Comparison of ENCODE assay signal across 20 cellular contexts in genomic region chr12:1919763-1920162, GRCh38. TPM values are rescaled to one million over a fixed set of nuclear protein-coding genes. Genes with fewer than 3 reads are reported as not detected.
"Had no signal": no experiment of that assay in that cellular context is flagged by ENCODE, and none has a peak within 500 bp of the region (broad histone marks: within the 10 kb centered on the region; RNA-seq: fewer than 3 reads in every experiment).

No MANE protein-coding gene starts in this region.

- DNase-seq: activated CD4-positive, alpha-beta T cell treated with anti-CD3 and anti-CD28 coated beads, Interleukin-2, amount 10 ng/mL, durations not matched to agents 7 days and 5 days; activated naive CD4-positive, alpha-beta T cell treated with anti-CD3 and anti-CD28 coated beads for 36 hours; activated naive CD8-positive, alpha-beta T cell treated with anti-CD3 and anti-CD28 coated beads, Interleukin-2, amount 10 ng/mL, durations not matched to agents 7 days and 5 days; amniotic stem cell; cerebellar nuclear complex; heart left ventricle; left colon; nephron progenitor cell; right lobe of liver; small intestine; T-helper 17 cell; trophoblast cell; uterus had no signal

- H3K4me3 Mint-ChIP-seq: activated CD4-positive, alpha-beta T cell treated with anti-CD3 and anti-CD28 coated beads, Interleukin-2, amount 10 ng/mL, durations not matched to agents 7 days and 5 days; activated naive CD4-positive, alpha-beta T cell treated with anti-CD3 and anti-CD28 coated beads for 36 hours; activated naive CD8-positive, alpha-beta T cell treated with anti-CD3 and anti-CD28 coated beads, Interleukin-2, amount 10 ng/mL, durations not matched to agents 7 days and 5 days; stimulated activated effector memory CD8-positive, alpha-beta T cell treated with anti-CD3 and anti-CD28 coated beads, Interleukin-12 subunit alpha, Interleukin-12 subunit beta, amount 100 ng/mL, for 72 hours; T-helper 17 cell had no signal

- H3K36me3 Mint-ChIP-seq: stimulated activated effector memory CD8-positive, alpha-beta T cell treated with anti-CD3 and anti-CD28 coated beads, Interleukin-12 subunit alpha, Interleukin-12 subunit beta, amount 100 ng/mL, for 72 hours had no signal

- H3K27ac ChIP-seq: coronary artery, epithelial cell of prostate, heart left ventricle, right lobe of liver, stomach, uterus had no signal

- H3K9me3 Mint-ChIP-seq: activated CD4-positive, alpha-beta T cell treated with anti-CD3 and anti-CD28 coated beads, Interleukin-2, amount 10 ng/mL, durations not matched to agents 7 days and 5 days; activated naive CD4-positive, alpha-beta T cell treated with anti-CD3 and anti-CD28 coated beads for 36 hours; activated naive CD8-positive, alpha-beta T cell treated with anti-CD3 and anti-CD28 coated beads, Interleukin-2, amount 10 ng/mL, durations not matched to agents 7 days and 5 days; memory B cell; nephron progenitor cell; stimulated activated effector memory CD8-positive, alpha-beta T cell treated with anti-CD3 and anti-CD28 coated beads, Interleukin-12 subunit alpha, Interleukin-12 subunit beta, amount 100 ng/mL, for 72 hours had no signal

- H3K4me1 ChIP-seq: right lobe of liver, uterus had no signal

- H3K9me3 ChIP-seq: heart left ventricle, right lobe of liver, stomach, uterus had no signal

- H3K27me3 ChIP-seq: right lobe of liver, uterus had no signal

- H3K27ac Mint-ChIP-seq: activated CD4-positive, alpha-beta T cell treated with anti-CD3 and anti-CD28 coated beads, Interleukin-2, amount 10 ng/mL, durations not matched to agents 7 days and 5 days; activated naive CD4-positive, alpha-beta T cell treated with anti-CD3 and anti-CD28 coated beads for 36 hours; nephron progenitor cell; stimulated activated effector memory CD8-positive, alpha-beta T cell treated with anti-CD3 and anti-CD28 coated beads, Interleukin-12 subunit alpha, Interleukin-12 subunit beta, amount 100 ng/mL, for 72 hours; T-helper 17 cell had no signal

RNA-seq across cellular contexts. Expression of gene CACNA2D4, which starts 1.3 kb away (rescaled TPM):
- total RNA-seq: bronchial epithelial cell, temporal lobe had no signal
